In the genomic region with DNA sequence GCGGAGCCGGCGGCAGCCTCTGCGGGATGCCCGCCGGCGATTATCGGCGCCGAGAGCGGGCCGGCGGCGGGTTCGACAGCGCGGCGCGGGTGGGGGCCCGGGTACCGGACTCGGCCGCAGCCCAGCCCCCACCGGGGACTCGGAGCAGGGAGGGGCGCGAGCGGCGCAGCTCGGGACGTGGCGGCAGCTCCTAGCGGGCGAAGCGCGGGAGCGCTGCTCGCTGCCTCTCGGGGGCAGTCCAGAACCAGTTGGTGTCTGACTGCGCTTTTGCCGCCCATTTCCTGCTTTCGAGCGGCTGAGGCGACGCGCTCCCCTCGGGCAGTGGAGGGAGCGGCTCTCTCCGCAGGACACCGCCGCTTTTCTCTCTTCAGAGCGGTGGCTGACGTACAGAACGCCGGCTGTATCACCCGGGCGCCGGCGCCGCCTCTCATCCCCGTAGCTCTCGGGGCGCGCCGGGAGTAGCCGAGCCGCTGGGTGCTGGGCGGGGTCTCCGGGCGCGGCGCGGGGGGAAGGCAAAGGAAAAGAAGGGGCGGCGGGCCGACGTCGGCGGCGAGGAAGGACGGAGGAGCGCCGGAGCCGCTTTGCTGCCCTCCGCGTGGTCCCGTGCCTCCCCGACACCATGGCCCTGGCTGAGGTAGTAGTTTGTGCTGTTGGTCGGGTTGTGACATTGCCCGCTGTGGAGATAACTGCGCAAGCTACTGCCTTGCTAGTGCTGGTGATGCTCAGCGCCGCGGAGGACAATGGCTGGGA, we compare ENCODE assay signal across 8 cellular contexts.
DNase-seq lines count a peak whose midpoint lies in the region; ATAC-seq and TF ChIP-seq lines count a peak whose summit lies in the region.

No MANE protein-coding gene starts in this region.

- TF ChIP-seq CTCF in mucosa of descending colon (IDR thresholded peaks at IDR 0.05) = peak; percentile 36

- peak; percentile 93 for DNase-seq in COR-L47 (lab: John Stamatoyannopoulos, UW)
- DNase-seq in HK-2 (ENCODE audit: unreplicated experiment) = peak; percentile 88
- DNase-seq in NOMO-1 treated with DMSO at 0.1 percent for 48 hours (lab: John Stamatoyannopoulos, UW; ENCODE audit: unreplicated experiment) = peak; percentile 83
- peak; percentile 88 for DNase-seq in activated CD8-positive, alpha-beta memory T cell treated with anti-CD3 and anti-CD28 coated beads, Interleukin-2, amount 50 U/mL, for 48 hours
- DNase-seq in epidermal melanocyte (ENCODE audit: insufficient read length, low spot score) = peak; percentile 66
- DNase-seq in mucosa of descending colon = peak; percentile 81 to 92 (median 89)
- DNase-seq in stimulated activated CD8-positive, alpha-beta memory T cell treated with anti-CD3 and anti-CD28 coated beads, Interleukin-4, amount 100 ng/mL, for 1 hour (ENCODE audit: low read depth in 2 of 2, low spot score in 1 of 2) = peak; percentile 58 to 60

- intact Hi-C loops in mucosa of descending colon (cut with DNase I, micrococcal nuclease) = no loop called here

- peaks cover 10% of the 10 kb centered on the region for H3K4me1 ChIP-seq in mucosa of descending colon (ENCODE audit: low read depth)

- H3K36me3 ChIP-seq in mucosa of descending colon (ENCODE audit: low read depth) = no peaks in the 10 kb centered on the region

- H3K9me3 ChIP-seq in mucosa of descending colon = no peaks in the 10 kb centered on the region

- peak overlapping the region; percentile 78 for H3K4me3 ChIP-seq in mucosa of descending colon

- ATAC-seq in GM19455 (IDR thresholded peaks at IDR 0.05; ENCODE audit: unreplicated experiment) (peak; percentile 72), mucosa of descending colon (peak; percentile 90)

Comparison
In these comparisons a context has a peak if more than half of its experiments do, and no peak if none do; other contexts are left out.
1. Peak in every context shown above with its lines: DNase-seq, ATAC-seq and H3K4me3 ChIP-seq.